ENCODE assay signal across 8 cellular contexts in the genomic region with DNA sequence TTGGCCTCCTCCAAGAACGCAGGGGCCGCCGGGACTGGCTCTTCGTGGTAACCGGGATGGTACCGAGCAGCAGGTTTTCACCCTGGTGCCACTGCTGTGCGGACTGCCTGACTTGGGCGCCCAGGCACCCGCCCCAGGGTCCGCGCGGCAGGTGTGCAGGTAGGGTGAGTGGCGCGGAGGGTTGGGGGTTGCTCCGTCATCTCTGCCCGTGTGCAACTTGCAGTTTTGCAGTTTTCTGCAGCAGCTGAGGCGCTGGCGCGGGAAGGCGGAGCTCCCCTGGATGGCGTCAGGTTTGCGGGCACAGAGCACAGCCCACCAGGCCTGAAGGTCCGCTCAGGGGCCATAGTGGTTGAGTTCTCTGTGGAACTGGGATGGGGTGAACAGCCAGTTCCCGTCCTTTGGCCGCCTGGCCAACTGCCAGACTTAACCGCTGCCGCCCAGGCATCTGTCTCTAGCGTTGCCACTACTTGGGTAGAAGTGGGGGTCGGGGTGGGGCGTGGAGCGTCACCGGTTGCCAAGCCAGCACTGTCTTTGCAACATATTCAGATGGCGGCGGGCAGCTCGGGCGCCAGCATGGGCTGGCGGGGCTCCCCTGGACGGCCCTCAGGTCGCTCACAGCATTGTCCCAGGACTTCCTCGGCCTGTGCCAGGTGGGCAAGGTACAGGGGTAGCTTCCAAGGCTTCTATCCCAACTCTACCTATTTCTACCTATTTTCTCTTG.
DNase-seq lines count a peak whose midpoint lies in the region; ATAC-seq and TF ChIP-seq lines count a peak whose summit lies in the region.
"Not testable (repeated sequence)": the region's sequence is repeated elsewhere in the genome, so short reads cannot be mapped to it uniquely, and the experiment has no call there.

No MANE protein-coding gene starts in this region.

- not testable (repeated sequence) for H3F3A ChIP-seq in GM23338 (replicated peaks; ENCODE audit: low read depth)

- ATAC-seq in GM23338; left cardiac atrium; mucosa of descending colon; upper lobe of left lung (ENCODE audit: low FRiP score in 2 of 2): not testable (repeated sequence)

- H3K27me3 Mint-ChIP-seq in GM23338 (ENCODE audit: insufficient read depth, low read depth, poor library complexity); activated naive CD4-positive, alpha-beta T cell treated with anti-CD3 and anti-CD28 coated beads for 36 hours (ENCODE audit: low read depth); chondrocyte (ENCODE audit: low read depth): not testable (repeated sequence)

- H3K4me1 ChIP-seq in GM23338 (ENCODE audit: insufficient read depth); mucosa of descending colon (ENCODE audit: low read depth); spleen; upper lobe of left lung: not testable (repeated sequence)

- not testable (repeated sequence) for DNase-seq in GM23338 (ENCODE audit: low spot score)
- DNase-seq in activated CD8-positive, alpha-beta memory T cell treated with anti-CD3 and anti-CD28 coated beads for 24 hours: peak; percentile 65
- peak; percentile 19 for DNase-seq in activated naive CD4-positive, alpha-beta T cell treated with anti-CD3 and anti-CD28 coated beads for 36 hours
- DNase-seq in chondrocyte (ENCODE audit: low spot score) (peak; percentile 61), left cardiac atrium (peak; percentile 13), mucosa of descending colon (peak in 2 of 3 donors; percentile 20 to 37), spleen (peak; percentile 74), upper lobe of left lung (peak in 1 of 2 donors; percentile 81)

- H3K36me3 ChIP-seq in GM23338 (ENCODE audit: insufficient read depth); mucosa of descending colon (ENCODE audit: low read depth); spleen; upper lobe of left lung: not testable (repeated sequence)

- H3K79me2 ChIP-seq in GM23338 (replicated peaks; ENCODE audit: insufficient read depth): not testable (repeated sequence)

- not testable (repeated sequence) for TF ChIP-seq CTCF in GM23338 (conservative IDR thresholded peaks at IDR 0.05; ENCODE audit: low read depth in 2 of 2); chondrocyte (IDR thresholded peaks at IDR 0.05); mucosa of descending colon (IDR thresholded peaks at IDR 0.05); spleen (IDR thresholded peaks at IDR 0.05 in 8 of 11, conservative IDR thresholded peaks at IDR 0.05 in 3 of 11); upper lobe of left lung (IDR thresholded peaks at IDR 0.05)

- not testable (repeated sequence) for H3K9me2 ChIP-seq in GM23338 (ENCODE audit: insufficient read depth)

- not testable (repeated sequence) for H3K27ac Mint-ChIP-seq in GM23338; activated naive CD4-positive, alpha-beta T cell treated with anti-CD3 and anti-CD28 coated beads for 36 hours; chondrocyte (ENCODE audit: unreplicated experiment)

- H3K4me3 ChIP-seq in GM23338: peak overlapping the region; percentile 56
- H3K4me3 ChIP-seq in mucosa of descending colon: not testable (repeated sequence)
- H3K4me3 ChIP-seq in spleen: peak overlapping the region in 7 of 8 donors; percentile 20 to 62 (median 36)
- H3K4me3 ChIP-seq in upper lobe of left lung: peak overlapping the region in 3 of 4 donors; percentile 32 to 48 (median 38)

- H2AFZ ChIP-seq in GM23338: not testable (repeated sequence)

- not testable (repeated sequence) for H3K27ac ChIP-seq in GM23338 (ENCODE audit: low read depth); spleen; upper lobe of left lung

- H3K9me3 ChIP-seq in mucosa of descending colon, spleen, upper lobe of left lung: not testable (repeated sequence)

- H3K4me2 ChIP-seq in GM23338: peak overlapping the region; percentile 82

- not testable (repeated sequence) for H4K20me1 ChIP-seq in GM23338 (replicated peaks; ENCODE audit: insufficient read depth)

- WGBS in spleen, 5 donors: 7 to 20% (median 19%) methylated on average over 3 to 27 of the region's 40 CpGs
- no CpG with 5 or more reads among the region's 40 CpGs for WGBS in upper lobe of left lung, 2 donors

- CTCF ChIA-PET in activated naive CD4-positive, alpha-beta T cell treated with anti-CD3 and anti-CD28 coated beads for 36 hours (lab: Charles Lee): not testable (repeated sequence)

- intact Hi-C loops in activated naive CD4-positive, alpha-beta T cell treated with anti-CD3 and anti-CD28 coated beads for 36 hours (cut with micrococcal nuclease); left cardiac atrium (cut with DNase I); mucosa of descending colon (cut with DNase I, micrococcal nuclease); spleen (cut with DNase I; ENCODE audit: low total_unique reads): not testable (repeated sequence)

- not testable (repeated sequence) for TF ChIP-seq EP300 in upper lobe of left lung (IDR thresholded peaks at IDR 0.05)

- H3K27me3 ChIP-seq in GM23338 (ENCODE audit: insufficient read depth) (peaks cover 13% of the 10 kb centered on the region), spleen (replicated peaks in 1 of 7) (peaks cover 0 to 12% (median 0%) of the 10 kb centered on the region in 7 donors)
- H3K27me3 ChIP-seq in upper lobe of left lung: not testable (repeated sequence)

- not testable (repeated sequence) for H3K4me1 Mint-ChIP-seq in GM23338; activated naive CD4-positive, alpha-beta T cell treated with anti-CD3 and anti-CD28 coated beads for 36 hours (ENCODE audit: low read depth); chondrocyte (ENCODE audit: low read depth)

- H3K4me3 Mint-ChIP-seq in GM23338: peak overlapping the region; percentile 64
- H3K4me3 Mint-ChIP-seq in activated naive CD4-positive, alpha-beta T cell treated with anti-CD3 and anti-CD28 coated beads for 36 hours; chondrocyte (ENCODE audit: unreplicated experiment): not testable (repeated sequence)

- not testable (repeated sequence) for TF ChIP-seq POLR2A in spleen (IDR thresholded peaks at IDR 0.05); upper lobe of left lung (IDR thresholded peaks at IDR 0.05)

- not testable (repeated sequence) for H3K36me3 Mint-ChIP-seq in GM23338 (ENCODE audit: low read depth); activated naive CD4-positive, alpha-beta T cell treated with anti-CD3 and anti-CD28 coated beads for 36 hours (ENCODE audit: low read depth); chondrocyte (ENCODE audit: low read depth)

- not testable (repeated sequence) for H3K9me3 Mint-ChIP-seq in GM23338; activated naive CD4-positive, alpha-beta T cell treated with anti-CD3 and anti-CD28 coated beads for 36 hours; chondrocyte (ENCODE audit: low read depth)
